In genomic region chr6:73520688-73521350, GRCh38 we compare ENCODE assay signal across 1 cellular context.
TF ChIP-seq lines count a peak whose summit lies in the region.

Gene EEF1A1, minus strand, starts transcription at chr6:73521032. Its CDS starts 1,006 bp downstream, at chr6:73520026.

TF ChIP-seq in HepG2, 621 proteins besides CTCF, POLR2A, EP300 and RAD21 (continued from another document and continues in another):
- TF ChIP-seq PAF1 (CRISPR knock-in tag; IDR thresholded peaks at IDR 0.05) (peak; percentile 78; the same call in 1 of the 2 replicates), CSRNP1 (CRISPR knock-in tag; IDR thresholded peaks at IDR 0.05) (no peak; the same call in 1 of the 2 replicates), TEAD3 (CRISPR knock-in tag; optimal IDR thresholded peaks at IDR 0.05; ENCODE audit: borderline replicate concordance) (peak; percentile 76), RBM39 (IDR thresholded peaks at IDR 0.05; ENCODE audit: low read depth, low read length, poor library complexity, severe bottlenecking) (peak; percentile 98), ZNF644 (CRISPR knock-in tag; IDR thresholded peaks at IDR 0.05; ENCODE audit: low read depth) (0 out of 2 replicates have a peak, but pooled peaks have one; percentile 5), JUN (CRISPR knock-in tag; IDR thresholded peaks at IDR 0.05) (no peak; the same call in 1 of the 2 replicates), SAFB2 (CRISPR knock-in tag; IDR thresholded peaks at IDR 0.05; ENCODE audit: borderline replicate concordance, low read depth) (0 out of 2 replicates have a peak, but pooled peaks have one; percentile 20), KDM2A (CRISPR knock-in tag; IDR thresholded peaks at IDR 0.05; ENCODE audit: borderline replicate concordance, low read depth) (peak; percentile 65; the same call in 1 of the 2 replicates), ZNF501 (CRISPR knock-in tag; IDR thresholded peaks at IDR 0.05) (peak; percentile 92), TFDP1 (CRISPR knock-in tag; IDR thresholded peaks at IDR 0.05; ENCODE audit: borderline replicate concordance) (peak; percentile 57; the same call in 1 of the 2 replicates), BHLHE40 (IDR thresholded peaks at IDR 0.05; ENCODE audit: low read length) (no peak), NFRKB (IDR thresholded peaks at IDR 0.05) (no peak), KDM5B (CRISPR knock-in tag; IDR thresholded peaks at IDR 0.05; ENCODE audit: borderline replicate concordance) (peak; percentile 88), SRY (CRISPR knock-in tag; IDR thresholded peaks at IDR 0.05) (peak; percentile 92), ZNF207 (IDR thresholded peaks at IDR 0.05; ENCODE audit: borderline replicate concordance) (no peak), NR2F2 (IDR thresholded peaks at IDR 0.05; ENCODE audit: borderline replicate concordance, low read depth) (0 out of 2 replicates have a peak, but pooled peaks have one; percentile 31), ZNF567 (CRISPR knock-in tag; IDR thresholded peaks at IDR 0.05; ENCODE audit: borderline replicate concordance) (peak; percentile 62; the same call in 1 of the 2 replicates), ATF3 (CRISPR knock-in tag; IDR thresholded peaks at IDR 0.05) (peak; percentile 63), ZNF615 (CRISPR knock-in tag; IDR thresholded peaks at IDR 0.05; ENCODE audit: borderline replicate concordance) (peak; percentile 69; the same call in 1 of the 2 replicates), SIX1 (CRISPR knock-in tag; IDR thresholded peaks at IDR 0.05; ENCODE audit: borderline replicate concordance) (0 out of 2 replicates have a peak, but pooled peaks have one; percentile 61), ZNF550 (CRISPR knock-in tag; IDR thresholded peaks at IDR 0.05; ENCODE audit: borderline replicate concordance) (no peak), IKZF4 (CRISPR knock-in tag; IDR thresholded peaks at IDR 0.05; ENCODE audit: borderline replicate concordance, low read depth, not compliant biosample characterization) (no peak), HNRNPH1 (optimal IDR thresholded peaks at IDR 0.05; ENCODE audit: low read depth, low read length) (peak; percentile 81), AGO1 (IDR thresholded peaks at IDR 0.05; ENCODE audit: low read depth, low read length, poor library complexity, severe bottlenecking) (peak; percentile 13), ZNF816 (CRISPR knock-in tag; IDR thresholded peaks at IDR 0.05; ENCODE audit: borderline replicate concordance) (peak; percentile 89), ZNF263 (CRISPR knock-in tag; IDR thresholded peaks at IDR 0.05) (peak; percentile 44; the same call in 1 of the 2 replicates), MXD4 (CRISPR knock-in tag; IDR thresholded peaks at IDR 0.05) (peak; percentile 46; the same call in 1 of the 2 replicates), HDAC6 (IDR thresholded peaks at IDR 0.05; ENCODE audit: low read depth, low read length) (peak; percentile 68; the same call in 1 of the 2 replicates), TSC22D2 (CRISPR knock-in tag; IDR thresholded peaks at IDR 0.05; ENCODE audit: borderline replicate concordance) (peak; percentile 62; the same call in 1 of the 2 replicates), HOXA9 (CRISPR knock-in tag; IDR thresholded peaks at IDR 0.05; ENCODE audit: borderline replicate concordance) (0 out of 2 replicates have a peak, but pooled peaks have one; percentile 11), ZBTB42 (CRISPR knock-in tag; IDR thresholded peaks at IDR 0.05) (peak; percentile 57; the same call in 1 of the 2 replicates), ZNF296 (CRISPR knock-in tag; conservative IDR thresholded peaks at IDR 0.05) (peak; percentile 42; the same call in 1 of the 2 replicates), SKI (IDR thresholded peaks at IDR 0.05; ENCODE audit: partially characterized antibody) (peak; percentile 26), U2AF2 (IDR thresholded peaks at IDR 0.05; ENCODE audit: low read depth, low read length) (0 out of 2 replicates have a peak, but pooled peaks have one; percentile 15), ZNF746 (CRISPR knock-in tag; IDR thresholded peaks at IDR 0.05) (peak; percentile 54; the same call in 1 of the 2 replicates), ZNF431 (CRISPR knock-in tag; IDR thresholded peaks at IDR 0.05; ENCODE audit: borderline replicate concordance, low read depth) (peak; percentile 32; the same call in 1 of the 2 replicates), ZSCAN12 (CRISPR knock-in tag; IDR thresholded peaks at IDR 0.05) (no peak), KLF11 (CRISPR knock-in tag; IDR thresholded peaks at IDR 0.05) (peak; percentile 66), PHF5A (CRISPR knock-in tag; IDR thresholded peaks at IDR 0.05; ENCODE audit: low read depth, unreplicated experiment) (no peak), ZFP1 (CRISPR knock-in tag; IDR thresholded peaks at IDR 0.05) (no peak; the same call in 1 of the 2 replicates), RERE (CRISPR knock-in tag; IDR thresholded peaks at IDR 0.05; ENCODE audit: low read depth) (no peak; the same call in 1 of the 2 replicates), DR1 (CRISPR knock-in tag; IDR thresholded peaks at IDR 0.05) (peak; percentile 99)
- TF ChIP-seq, protein P1, sequence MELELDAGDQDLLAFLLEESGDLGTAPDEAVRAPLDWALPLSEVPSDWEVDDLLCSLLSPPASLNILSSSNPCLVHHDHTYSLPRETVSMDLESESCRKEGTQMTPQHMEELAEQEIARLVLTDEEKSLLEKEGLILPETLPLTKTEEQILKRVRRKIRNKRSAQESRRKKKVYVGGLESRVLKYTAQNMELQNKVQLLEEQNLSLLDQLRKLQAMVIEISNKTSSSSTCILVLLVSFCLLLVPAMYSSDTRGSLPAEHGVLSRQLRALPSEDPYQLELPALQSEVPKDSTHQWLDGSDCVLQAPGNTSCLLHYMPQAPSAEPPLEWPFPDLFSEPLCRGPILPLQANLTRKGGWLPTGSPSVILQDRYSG (CRISPR knock-in tag; IDR thresholded peaks at IDR 0.05), result peak; percentile 29; the same call in 1 of the 2 replicates
- TF ChIP-seq, protein P2, sequence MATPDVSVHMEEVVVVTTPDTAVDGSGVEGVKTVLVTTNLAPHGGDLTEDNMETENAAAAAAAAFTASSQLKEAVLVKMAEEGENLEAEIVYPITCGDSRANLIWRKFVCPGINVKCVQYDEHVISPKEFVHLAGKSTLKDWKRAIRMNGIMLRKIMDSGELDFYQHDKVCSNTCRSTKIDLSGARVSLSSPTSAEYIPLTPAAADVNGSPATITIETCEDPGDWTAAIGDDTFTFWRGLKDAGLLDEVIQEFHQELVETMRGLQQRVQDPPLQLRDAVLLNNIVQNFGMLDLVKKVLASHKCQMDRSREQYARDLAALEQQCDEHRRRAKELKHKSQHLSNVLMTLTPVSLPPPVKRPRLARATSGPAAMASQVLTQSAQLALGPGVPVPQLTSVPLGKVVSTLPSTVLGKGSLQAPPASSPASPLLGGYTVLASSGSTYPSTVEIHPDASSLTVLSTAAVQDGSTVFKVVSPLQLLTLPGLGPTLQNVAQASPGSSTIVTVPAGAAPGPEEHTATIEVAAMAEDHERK (CRISPR knock-in tag; IDR thresholded peaks at IDR 0.05; ENCODE audit: low read depth), result peak; percentile 14; the same call in 1 of the 2 replicates
- TF ChIP-seq, protein P3, sequence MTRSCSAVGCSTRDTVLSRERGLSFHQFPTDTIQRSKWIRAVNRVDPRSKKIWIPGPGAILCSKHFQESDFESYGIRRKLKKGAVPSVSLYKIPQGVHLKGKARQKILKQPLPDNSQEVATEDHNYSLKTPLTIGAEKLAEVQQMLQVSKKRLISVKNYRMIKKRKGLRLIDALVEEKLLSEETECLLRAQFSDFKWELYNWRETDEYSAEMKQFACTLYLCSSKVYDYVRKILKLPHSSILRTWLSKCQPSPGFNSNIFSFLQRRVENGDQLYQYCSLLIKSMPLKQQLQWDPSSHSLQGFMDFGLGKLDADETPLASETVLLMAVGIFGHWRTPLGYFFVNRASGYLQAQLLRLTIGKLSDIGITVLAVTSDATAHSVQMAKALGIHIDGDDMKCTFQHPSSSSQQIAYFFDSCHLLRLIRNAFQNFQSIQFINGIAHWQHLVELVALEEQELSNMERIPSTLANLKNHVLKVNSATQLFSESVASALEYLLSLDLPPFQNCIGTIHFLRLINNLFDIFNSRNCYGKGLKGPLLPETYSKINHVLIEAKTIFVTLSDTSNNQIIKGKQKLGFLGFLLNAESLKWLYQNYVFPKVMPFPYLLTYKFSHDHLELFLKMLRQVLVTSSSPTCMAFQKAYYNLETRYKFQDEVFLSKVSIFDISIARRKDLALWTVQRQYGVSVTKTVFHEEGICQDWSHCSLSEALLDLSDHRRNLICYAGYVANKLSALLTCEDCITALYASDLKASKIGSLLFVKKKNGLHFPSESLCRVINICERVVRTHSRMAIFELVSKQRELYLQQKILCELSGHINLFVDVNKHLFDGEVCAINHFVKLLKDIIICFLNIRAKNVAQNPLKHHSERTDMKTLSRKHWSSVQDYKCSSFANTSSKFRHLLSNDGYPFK (CRISPR knock-in tag; IDR thresholded peaks at IDR 0.05; ENCODE audit: borderline replicate concordance), result peak; percentile 69; the same call in 1 of the 2 replicates
- TF ChIP-seq, protein P4, sequence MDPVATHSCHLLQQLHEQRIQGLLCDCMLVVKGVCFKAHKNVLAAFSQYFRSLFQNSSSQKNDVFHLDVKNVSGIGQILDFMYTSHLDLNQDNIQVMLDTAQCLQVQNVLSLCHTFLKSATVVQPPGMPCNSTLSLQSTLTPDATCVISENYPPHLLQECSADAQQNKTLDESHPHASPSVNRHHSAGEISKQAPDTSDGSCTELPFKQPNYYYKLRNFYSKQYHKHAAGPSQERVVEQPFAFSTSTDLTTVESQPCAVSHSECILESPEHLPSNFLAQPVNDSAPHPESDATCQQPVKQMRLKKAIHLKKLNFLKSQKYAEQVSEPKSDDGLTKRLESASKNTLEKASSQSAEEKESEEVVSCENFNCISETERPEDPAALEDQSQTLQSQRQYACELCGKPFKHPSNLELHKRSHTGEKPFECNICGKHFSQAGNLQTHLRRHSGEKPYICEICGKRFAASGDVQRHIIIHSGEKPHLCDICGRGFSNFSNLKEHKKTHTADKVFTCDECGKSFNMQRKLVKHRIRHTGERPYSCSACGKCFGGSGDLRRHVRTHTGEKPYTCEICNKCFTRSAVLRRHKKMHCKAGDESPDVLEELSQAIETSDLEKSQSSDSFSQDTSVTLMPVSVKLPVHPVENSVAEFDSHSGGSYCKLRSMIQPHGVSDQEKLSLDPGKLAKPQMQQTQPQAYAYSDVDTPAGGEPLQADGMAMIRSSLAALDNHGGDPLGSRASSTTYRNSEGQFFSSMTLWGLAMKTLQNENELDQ (CRISPR knock-in tag; IDR thresholded peaks at IDR 0.05; ENCODE audit: borderline replicate concordance), result 0 out of 2 replicates have a peak, but pooled peaks have one; percentile 7
